ENCODE assay signal across 12 cellular contexts in the genomic region with DNA sequence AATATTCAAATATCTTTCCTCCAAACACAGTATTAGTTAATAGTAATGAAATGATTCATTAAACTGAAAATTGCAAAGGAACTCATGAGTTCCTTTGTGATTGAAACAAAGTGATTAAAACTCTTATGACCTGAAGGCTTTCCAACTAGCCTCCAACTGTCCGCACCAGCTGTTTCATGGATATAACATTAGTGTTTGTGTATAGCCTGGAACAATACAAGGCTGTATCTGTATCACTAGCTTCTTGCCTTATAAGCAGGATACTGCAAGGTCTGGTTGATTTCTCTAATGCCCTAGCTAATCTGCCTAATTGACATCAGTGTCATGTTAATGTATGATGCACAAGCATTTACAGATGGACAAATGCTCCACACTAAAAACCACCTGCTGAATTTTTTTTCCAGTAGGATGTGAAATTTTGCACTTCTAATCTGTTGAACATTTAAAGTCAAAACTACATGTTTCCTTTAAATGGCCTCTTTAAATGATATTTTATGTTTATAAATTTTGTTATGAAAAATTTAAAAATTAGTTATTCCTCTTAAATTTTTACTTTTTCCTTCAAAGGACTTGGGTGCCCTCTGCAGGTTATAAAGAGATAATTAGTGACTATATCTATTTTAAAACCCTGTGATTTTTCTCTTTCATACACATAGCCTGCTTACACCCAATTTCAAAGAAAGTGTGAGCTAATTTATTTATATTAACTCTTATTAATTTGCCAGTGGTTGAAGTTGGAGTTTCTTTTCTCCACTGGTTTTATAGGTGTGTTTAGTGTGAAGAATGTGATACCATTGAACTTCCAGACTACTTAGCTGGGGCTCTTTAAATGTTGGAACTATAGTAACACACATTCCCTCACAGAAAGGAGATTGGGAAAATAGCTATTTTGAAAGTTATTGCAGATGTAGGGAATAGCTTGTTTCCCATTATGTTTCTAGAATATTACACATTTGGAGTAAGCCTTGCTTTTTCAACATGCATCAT. TPM values are rescaled to one million over a fixed set of nuclear protein-coding genes. Genes with fewer than 3 reads are reported as not detected.
DNase-seq lines count a peak whose midpoint lies in the region; ATAC-seq lines count a peak whose summit lies in the region.
"Had no signal": no experiment of that assay in that cellular context is flagged by ENCODE, and none has a peak within 500 bp of the region (broad histone marks: within the 10 kb centered on the region; RNA-seq: fewer than 3 reads in every experiment).

No MANE protein-coding gene starts in this region.

- no peaks in the 10 kb centered on the region for H3K27me3 ChIP-seq in CD4-positive, CD25-positive, alpha-beta regulatory T cell (ENCODE audit: control insufficient read depth, insufficient read depth, low read length)

- no peaks in the 10 kb centered on the region for H3K4me1 ChIP-seq in CD4-positive, CD25-positive, alpha-beta regulatory T cell (ENCODE audit: control insufficient read depth, insufficient read depth, low read length, poor library complexity, severe bottlenecking)

- no peaks in the 10 kb centered on the region for H3K27me3 Mint-ChIP-seq in CD4-positive, CD25-positive, alpha-beta regulatory T cell
- no peaks in the 10 kb centered on the region for H3K27me3 Mint-ChIP-seq in activated T-helper 1 cell treated with anti-CD3 and anti-CD28 coated beads, Interleukin-12 subunit alpha, Interleukin-12 subunit beta, Interleukin-2, Interleukin-4 antibody, amounts not matched to agents 30 ng/mL and 10 ng/mL and 1 ng/mL, durations not matched to agents 14 hours and 24 hours and 36 hours (ENCODE audit: insufficient read depth)
- H3K27me3 Mint-ChIP-seq: activated CD4-positive, alpha-beta memory T cell treated with anti-CD3 and anti-CD28 coated beads for 36 hours; stimulated activated naive CD8-positive, alpha-beta T cell treated with anti-CD3 and anti-CD28 coated beads, Interleukin-15, amount 100 ng/mL, for 72 hours had no signal

- no peak overlapping the region for H3K4me3 ChIP-seq in CD4-positive, CD25-positive, alpha-beta regulatory T cell (ENCODE audit: low read depth, low read length)

- no peaks in the 10 kb centered on the region for H3K9me3 ChIP-seq in CD4-positive, CD25-positive, alpha-beta regulatory T cell (ENCODE audit: control insufficient read depth in 2 of 2, low read length in 2 of 2)

- no peak overlapping the region for H3K27ac Mint-ChIP-seq in CD4-positive, CD25-positive, alpha-beta regulatory T cell
- H3K27ac Mint-ChIP-seq in activated T-helper 1 cell treated with anti-CD3 and anti-CD28 coated beads, Interleukin-12 subunit alpha, Interleukin-12 subunit beta, Interleukin-2, Interleukin-4 antibody, amounts not matched to agents 30 ng/mL and 10 ng/mL and 1 ng/mL, durations not matched to agents 14 hours and 24 hours and 36 hours, result no peak overlapping the region
- H3K27ac Mint-ChIP-seq: activated CD4-positive, alpha-beta memory T cell treated with anti-CD3 and anti-CD28 coated beads for 36 hours; stimulated activated naive CD8-positive, alpha-beta T cell treated with anti-CD3 and anti-CD28 coated beads, Interleukin-15, amount 100 ng/mL, for 72 hours had no signal

- peak in 2 of 3 donors; percentile 12 to 37 for DNase-seq in CD4-positive, CD25-positive, alpha-beta regulatory T cell
- DNase-seq in Kasumi-1 (lab: John Stamatoyannopoulos, UW) (peak; percentile 26 to 71), amniotic epithelial cell (ENCODE audit: low read depth) (peak; percentile 17), left kidney (ENCODE audit: low read depth, low spot score) (peak; percentile 6), posterior vena cava (ENCODE audit: low spot score) (no peak), RPMI8226 (no peak)
- DNase-seq in activated T-helper 1 cell treated with anti-CD3 and anti-CD28 coated beads, Interleukin-12 subunit alpha, Interleukin-12 subunit beta, Interleukin-2, Interleukin-4 antibody, amounts not matched to agents 30 ng/mL and 10 ng/mL and 1 ng/mL, durations not matched to agents 14 hours and 24 hours and 36 hours (ENCODE audit: low spot score), result no peak
- DNase-seq: activated CD4-positive, alpha-beta memory T cell treated with anti-CD3 and anti-CD28 coated beads for 36 hours; NCI-H2107; stimulated activated naive CD8-positive, alpha-beta T cell treated with anti-CD3 and anti-CD28 coated beads, Interleukin-15, amount 100 ng/mL, for 72 hours had no signal

- no peaks in the 10 kb centered on the region for H3K9me3 Mint-ChIP-seq in CD4-positive, CD25-positive, alpha-beta regulatory T cell
- H3K9me3 Mint-ChIP-seq in activated T-helper 1 cell treated with anti-CD3 and anti-CD28 coated beads, Interleukin-12 subunit alpha, Interleukin-12 subunit beta, Interleukin-2, Interleukin-4 antibody, amounts not matched to agents 30 ng/mL and 10 ng/mL and 1 ng/mL, durations not matched to agents 14 hours and 24 hours and 36 hours, result no peaks in the 10 kb centered on the region
- H3K9me3 Mint-ChIP-seq: activated CD4-positive, alpha-beta memory T cell treated with anti-CD3 and anti-CD28 coated beads for 36 hours; stimulated activated naive CD8-positive, alpha-beta T cell treated with anti-CD3 and anti-CD28 coated beads, Interleukin-15, amount 100 ng/mL, for 72 hours had no signal

- H3K4me3 Mint-ChIP-seq in CD4-positive, CD25-positive, alpha-beta regulatory T cell, result no peak overlapping the region
- no peak overlapping the region for H3K4me3 Mint-ChIP-seq in activated T-helper 1 cell treated with anti-CD3 and anti-CD28 coated beads, Interleukin-12 subunit alpha, Interleukin-12 subunit beta, Interleukin-2, Interleukin-4 antibody, amounts not matched to agents 30 ng/mL and 10 ng/mL and 1 ng/mL, durations not matched to agents 14 hours and 24 hours and 36 hours
- H3K4me3 Mint-ChIP-seq: activated CD4-positive, alpha-beta memory T cell treated with anti-CD3 and anti-CD28 coated beads for 36 hours; stimulated activated naive CD8-positive, alpha-beta T cell treated with anti-CD3 and anti-CD28 coated beads, Interleukin-15, amount 100 ng/mL, for 72 hours had no signal

- intact Hi-C loops in activated T-helper 1 cell treated with anti-CD3 and anti-CD28 coated beads, Interleukin-12 subunit alpha, Interleukin-12 subunit beta, Interleukin-2, Interleukin-4 antibody, amounts not matched to agents 30 ng/mL and 10 ng/mL and 1 ng/mL, durations not matched to agents 14 hours and 24 hours and 36 hours (cut with micrococcal nuclease), result no loop called here
- intact Hi-C loops in posterior vena cava (cut with DNase I), result loop anchor here in 1 of 2 donors (5.0 kb wide), 1 partner anchor 798 kb away; no protein-coding TSS in a partner anchor

- H3K27ac ChIP-seq in CD4-positive, CD25-positive, alpha-beta regulatory T cell (ENCODE audit: insufficient read depth, low read length, poor library complexity, severe bottlenecking), result no peak overlapping the region

- H3K4me1 Mint-ChIP-seq in CD4-positive, CD25-positive, alpha-beta regulatory T cell, result no peaks in the 10 kb centered on the region
- H3K4me1 Mint-ChIP-seq in activated T-helper 1 cell treated with anti-CD3 and anti-CD28 coated beads, Interleukin-12 subunit alpha, Interleukin-12 subunit beta, Interleukin-2, Interleukin-4 antibody, amounts not matched to agents 30 ng/mL and 10 ng/mL and 1 ng/mL, durations not matched to agents 14 hours and 24 hours and 36 hours (ENCODE audit: low read depth), result no peaks in the 10 kb centered on the region
- H3K4me1 Mint-ChIP-seq: stimulated activated naive CD8-positive, alpha-beta T cell treated with anti-CD3 and anti-CD28 coated beads, Interleukin-15, amount 100 ng/mL, for 72 hours had no signal

- H3K36me3 ChIP-seq in CD4-positive, CD25-positive, alpha-beta regulatory T cell (ENCODE audit: control insufficient read depth, insufficient read depth, low read length), result peaks cover 16% of the 10 kb centered on the region

- H3K36me3 Mint-ChIP-seq in CD4-positive, CD25-positive, alpha-beta regulatory T cell, result peaks cover 14% of the 10 kb centered on the region
- H3K36me3 Mint-ChIP-seq in activated T-helper 1 cell treated with anti-CD3 and anti-CD28 coated beads, Interleukin-12 subunit alpha, Interleukin-12 subunit beta, Interleukin-2, Interleukin-4 antibody, amounts not matched to agents 30 ng/mL and 10 ng/mL and 1 ng/mL, durations not matched to agents 14 hours and 24 hours and 36 hours (ENCODE audit: low read depth), result peaks cover 6% of the 10 kb centered on the region

- no peak for ATAC-seq in CD4-positive, CD25-positive, alpha-beta regulatory T cell (ENCODE audit: low read depth in 2 of 2)
- no peak for ATAC-seq in HG02798 (IDR thresholded peaks at IDR 0.05; ENCODE audit: poor library complexity, unreplicated experiment)
- ATAC-seq: sciatic nerve; stimulated activated naive CD8-positive, alpha-beta T cell treated with anti-CD3 and anti-CD28 coated beads, Interleukin-15, amount 100 ng/mL, for 72 hours had no signal

RNA-seq across cellular contexts. Expression of a gene that starts 25.4 kb away (rescaled TPM):
- 63.6 TPM for total RNA-seq in CD4-positive, CD25-positive, alpha-beta regulatory T cell
- polyA plus RNA-seq in CD4-positive, CD25-positive, alpha-beta regulatory T cell, result 10 to 100 TPM; 37.6 to 44.2 (median 43.5) TPM
- 38.7 and 48.2 TPM in 2 replicates for total RNA-seq in activated T-helper 1 cell treated with anti-CD3 and anti-CD28 coated beads, Interleukin-12 subunit alpha, Interleukin-12 subunit beta, Interleukin-2, Interleukin-4 antibody, amounts not matched to agents 30 ng/mL and 10 ng/mL and 1 ng/mL, durations not matched to agents 14 hours and 24 hours and 36 hours
- total RNA-seq in posterior vena cava, result 10 to 100 TPM; 36.4 to 39.9 TPM

RNA-seq across cellular contexts. Expression of a gene that starts 25.4 kb away (rescaled TPM):
- 42.6 TPM for total RNA-seq in CD4-positive, CD25-positive, alpha-beta regulatory T cell
- polyA plus RNA-seq in CD4-positive, CD25-positive, alpha-beta regulatory T cell, result 10 to 100 TPM; 47.0 to 60.6 (median 51.0) TPM
- 75.9 and 76.6 TPM in 2 replicates for total RNA-seq in activated T-helper 1 cell treated with anti-CD3 and anti-CD28 coated beads, Interleukin-12 subunit alpha, Interleukin-12 subunit beta, Interleukin-2, Interleukin-4 antibody, amounts not matched to agents 30 ng/mL and 10 ng/mL and 1 ng/mL, durations not matched to agents 14 hours and 24 hours and 36 hours
- 10 to 100 TPM; 81.3 to 98.6 TPM for total RNA-seq in posterior vena cava

Comparison
In these comparisons a context has a peak if more than half of its experiments do, and no peak if none do; other contexts are left out.
1. DNase-seq: peak in CD4-positive, CD25-positive, alpha-beta regulatory T cell (2 of 3), Kasumi-1 (2 of 2), amniotic epithelial cell (single experiment) and left kidney (single experiment); none in activated T-helper 1 cell treated with anti-CD3 and anti-CD28 coated beads, Interleukin-12 subunit alpha, Interleukin-12 subunit beta, Interleukin-2, Interleukin-4 antibody, amounts not matched to agents 30 ng/mL and 10 ng/mL and 1 ng/mL, durations not matched to agents 14 hours and 24 hours and 36 hours (single experiment), posterior vena cava (single experiment) and RPMI8226 (single experiment).